In genomic region chr9:35103660-35104191, GRCh38 we compare ENCODE assay signal across 8 cellular contexts. TPM values are rescaled to one million over a fixed set of nuclear protein-coding genes. Genes with fewer than 3 reads are reported as not detected.
A peak's percentile ranks its signal among the peaks of the same experiment; 100 is the strongest.
DNase-seq lines count a peak whose midpoint lies in the region; ATAC-seq and TF ChIP-seq lines count a peak whose summit lies in the region.

No MANE protein-coding gene starts in this region.

- no peak for TF ChIP-seq CTCF in GM12865 (IDR thresholded peaks at IDR 0.05; ENCODE audit: insufficient read depth, low read depth, low read length, missing control alignments)
- no peak for TF ChIP-seq CTCF in WERI-Rb-1 (IDR thresholded peaks at IDR 0.05; ENCODE audit: low read depth, low read length)
- TF ChIP-seq CTCF in fibroblast of pulmonary artery (IDR thresholded peaks at IDR 0.05; ENCODE audit: low read length, missing control alignments), result no peak
- no peak for TF ChIP-seq CTCF in retinal pigment epithelial cell (conservative IDR thresholded peaks at IDR 0.05; ENCODE audit: low read depth, low read length)

- peaks cover 26% of the 10 kb centered on the region for H3K36me3 ChIP-seq in WERI-Rb-1

- no peak for ATAC-seq in HG02588 (IDR thresholded peaks at IDR 0.05; ENCODE audit: unreplicated experiment)

- H3K4me3 ChIP-seq in GM12865 (ENCODE audit: low read depth, low read length), result peak overlapping the region; percentile 57
- H3K4me3 ChIP-seq in WERI-Rb-1 (ENCODE audit: low read depth, low read length), result peak overlapping the region; percentile 90
- peak overlapping the region; percentile 76 for H3K4me3 ChIP-seq in fibroblast of pulmonary artery (replicated peaks; ENCODE audit: low read depth, low read length)
- peak overlapping the region; percentile 92 for H3K4me3 ChIP-seq in retinal pigment epithelial cell (ENCODE audit: low read length)

- DNase-seq in GM12865 (ENCODE audit: low read depth) (no peak), WERI-Rb-1 (no peak), fibroblast of pulmonary artery (ENCODE audit: low read depth) (no peak), retinal pigment epithelial cell (ENCODE audit: low read depth) (no peak), inferior parietal cortex (ENCODE audit: extremely low spot score) (no peak), cerebellum (ENCODE audit: low spot score) (no peak), NCI-H345 (lab: John Stamatoyannopoulos, UW) (no peak)

- peak overlapping the region; percentile 83 for H3K27ac ChIP-seq in WERI-Rb-1

- H3K9me3 ChIP-seq in WERI-Rb-1 (ENCODE audit: severe bottlenecking), result no peaks in the 10 kb centered on the region

- H3K27me3 ChIP-seq in WERI-Rb-1 (ENCODE audit: insufficient read depth, low read depth, severe bottlenecking), result no peaks in the 10 kb centered on the region

RNA-seq across cellular contexts. Expression of gene STOML2, which starts 0.8 kb away (rescaled TPM):
- total RNA-seq in cerebellum, result 35.6 TPM

RNA-seq across cellular contexts. Expression of gene PIGO, which starts 7.3 kb away (rescaled TPM):
- total RNA-seq in cerebellum, result 12.6 TPM

RNA-seq across cellular contexts. Expression of gene ATOSB, which starts 11.9 kb away (rescaled TPM):
- total RNA-seq in cerebellum, result 11.2 TPM

RNA-seq across cellular contexts. Expression of gene FANCG, which starts 24.0 kb away (rescaled TPM):
- 39.7 TPM for total RNA-seq in cerebellum

RNA-seq across cellular contexts. Expression of gene VCP, which starts 31.3 kb away (rescaled TPM):
- 146 TPM for total RNA-seq in cerebellum
